ENCODE assay signal across 18 cellular contexts in the genomic region with DNA sequence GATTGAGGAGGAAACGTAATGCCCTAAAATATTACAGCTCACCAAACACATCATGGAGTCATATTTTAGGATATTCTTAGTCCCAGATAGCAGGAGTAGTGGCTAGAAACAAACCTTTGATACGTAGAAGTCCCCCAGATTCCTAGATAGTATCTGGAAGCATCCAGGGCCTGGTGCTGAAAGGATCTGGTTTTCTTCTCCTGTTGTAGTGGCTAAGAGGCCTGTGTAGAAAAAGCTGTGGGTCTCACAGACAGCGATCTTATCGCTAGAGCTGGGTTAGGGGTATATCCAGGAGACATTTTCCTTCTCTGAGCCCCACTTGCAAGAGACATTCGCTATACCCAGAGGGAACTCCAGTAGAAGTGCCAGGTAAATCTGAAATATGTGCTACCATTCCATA.
DNase-seq lines count a peak whose midpoint lies in the region; ATAC-seq, FAIRE-seq and TF ChIP-seq lines count a peak whose summit lies in the region.
"Had no signal": no experiment of that assay in that cellular context is flagged by ENCODE, and none has a peak within 500 bp of the region (broad histone marks: within the 10 kb centered on the region; RNA-seq: fewer than 3 reads in every experiment).

No MANE protein-coding gene starts in this region.

- H3K4me3 ChIP-seq in SK-N-SH (ENCODE audit: low read depth in 2 of 2, low read length in 1 of 2) (no peak overlapping the region), neuronal stem cell (ENCODE audit: low read length in 2 of 2) (no peak overlapping the region)
- H3K4me3 ChIP-seq: BLaER1 treated with 17β-estradiol and CSF1 and Interleukin-3, amounts not matched to agents 10 nM and 100 nM; Peyer's patch had no signal

- no peak overlapping the region for H2BK15ac ChIP-seq in neuronal stem cell (ENCODE audit: low read length)

- no peaks in the 10 kb centered on the region for H3K9me2 ChIP-seq in SK-N-SH

- H3K4me2 ChIP-seq in SK-N-SH (no peak overlapping the region), neuronal stem cell (ENCODE audit: insufficient read depth, low read length, poor library complexity, severe bottlenecking) (no peak overlapping the region)
- H3K4me2 ChIP-seq: BLaER1 treated with 17β-estradiol and CSF1 and Interleukin-3, amounts not matched to agents 10 nM and 100 nM had no signal

- no peak overlapping the region for H3K23ac ChIP-seq in neuronal stem cell (ENCODE audit: low read depth, low read length, poor library complexity)

- H3K9me3 ChIP-seq in SK-N-SH (no peaks in the 10 kb centered on the region), neuronal stem cell (replicated peaks in 1 of 2; ENCODE audit: control insufficient read depth in 2 of 2, insufficient read depth in 1 of 2, low read depth in 1 of 2, low read length in 2 of 2) (no peaks in the 10 kb centered on the region)
- H3K9me3 ChIP-seq: Peyer's patch had no signal

- H3K79me1 ChIP-seq in neuronal stem cell (ENCODE audit: low read depth, low read length): no peaks in the 10 kb centered on the region

- POLR2A ChIA-PET in SK-N-SH (lab: Yijun Ruan, JAX): no interaction called here

- H3F3A ChIP-seq in SK-N-SH (replicated peaks; ENCODE audit: insufficient read depth): peaks cover 5% of the 10 kb centered on the region

- 75% methylated on average over 5 of the region's 5 CpGs for WGBS in SK-N-SH (ENCODE audit: low lambda C conversion rate)
- WGBS in neuronal stem cell (ENCODE audit: extremely low coverage in 2 of 2, insufficient read length in 2 of 2, insufficient replicate concordance in 1 of 2), 2 donors: no CpG with 5 or more reads among the region's 5 CpGs

- TF ChIP-seq CTCF in SK-N-SH (IDR thresholded peaks at IDR 0.05): no peak

- H3K14ac ChIP-seq in neuronal stem cell (ENCODE audit: low read length): no peak overlapping the region

- peaks cover 65% of the 10 kb centered on the region for H3K79me2 ChIP-seq in SK-N-SH (ENCODE audit: insufficient read depth)

- H2AK5ac ChIP-seq in neuronal stem cell (ENCODE audit: low read depth, low read length): no peak overlapping the region

- no peak overlapping the region for H3K4ac ChIP-seq in neuronal stem cell (ENCODE audit: low read length)

- H4K91ac ChIP-seq in neuronal stem cell (ENCODE audit: low read depth, low read length, poor library complexity): no peak overlapping the region

- H3K18ac ChIP-seq in neuronal stem cell (ENCODE audit: low read length): peak overlapping the region; percentile 38

- no peak for FAIRE-seq in urothelium cell line (lab: Jason Lieb, UNC)

- H2BK120ac ChIP-seq in neuronal stem cell (ENCODE audit: low read depth, low read length): no peak overlapping the region

- TF ChIP-seq EP300 in SK-N-SH (IDR thresholded peaks at IDR 0.05; ENCODE audit: borderline replicate concordance in 1 of 2, low read depth in 1 of 2, low read length in 1 of 2): peak in 1 of 2 experiments; percentile 29; a peak in 1 of 4 replicates

- DNase-seq in Daoy (ENCODE audit: low read depth): peak; percentile 10
- DNase-seq in SK-N-SH: peak; percentile 8
- peak; percentile 85 for DNase-seq in islet precursor cell
- no peak for DNase-seq in neuronal stem cell (ENCODE audit: low spot score)
- DNase-seq in DMS79 treated with DMSO at 0.1 percent for 48 hours (lab: John Stamatoyannopoulos, UW): no peak
- DNase-seq in stimulated activated CD4-positive, alpha-beta T cell treated with anti-CD3 and anti-CD28 coated beads, Interleukin-1b, Interleukin-23, amount 100 ng/mL, for 48 hours: no peak
- DNase-seq in urothelium cell line (ENCODE audit: low spot score): no peak
- DNase-seq: Calu3; CD8-positive, alpha-beta T cell; DMS53; H9; Karpas-422; NCI-H1436; NCI-H510A; NK-92 treated with Interleukin-12 subunit alpha and Interleukin-12 subunit beta, amount 100 ng/mL, for 24 hours; Peyer's patch had no signal

- H3K4me1 ChIP-seq in SK-N-SH (ENCODE audit: control insufficient read depth in 1 of 2, insufficient read depth in 2 of 2, low read depth in 1 of 2, low read length in 1 of 2) (peaks cover 3 to 18% of the 10 kb centered on the region in 2 experiments; a peak in 3 of 4 replicates), neuronal stem cell (ENCODE audit: control insufficient read depth in 2 of 2, insufficient read depth in 1 of 2, low read depth in 1 of 2, low read length in 2 of 2) (peaks cover 0 to 1% of the 10 kb centered on the region in 2 donors)
- H3K4me1 ChIP-seq: Peyer's patch had no signal

- H3K27ac ChIP-seq in SK-N-SH (ENCODE audit: low read depth in 2 of 2, low read length in 1 of 2) (no peak overlapping the region), neuronal stem cell (replicated peaks; ENCODE audit: low read length) (no peak overlapping the region)
- H3K27ac ChIP-seq: BLaER1 treated with 17β-estradiol and CSF1 and Interleukin-3, amounts not matched to agents 10 nM and 100 nM; Peyer's patch had no signal

- H2AFZ ChIP-seq in SK-N-SH (ENCODE audit: low read depth) (no peak overlapping the region), neuronal stem cell (ENCODE audit: low read length) (no peak overlapping the region)

- no peak overlapping the region for H2BK5ac ChIP-seq in neuronal stem cell (ENCODE audit: low read length)

- H2BK12ac ChIP-seq in neuronal stem cell (ENCODE audit: low read length): no peak overlapping the region

- no peak for TF ChIP-seq RAD21 in SK-N-SH (IDR thresholded peaks at IDR 0.05; ENCODE audit: low read length)

- H3K27me3 ChIP-seq in SK-N-SH (ENCODE audit: insufficient read depth) (no peaks in the 10 kb centered on the region), neuronal stem cell (ENCODE audit: control insufficient read depth in 3 of 3, insufficient read depth in 3 of 3, low read depth in 1 of 3, low read length in 3 of 3) (no peaks in the 10 kb centered on the region)
- H3K27me3 ChIP-seq: BLaER1 treated with 17β-estradiol and CSF1 and Interleukin-3, amounts not matched to agents 10 nM and 100 nM; Peyer's patch had no signal

- H4K20me1 ChIP-seq in SK-N-SH (ENCODE audit: insufficient read depth): no peaks in the 10 kb centered on the region

- H3K9ac ChIP-seq in SK-N-SH: no peak overlapping the region
- H3K9ac ChIP-seq in neuronal stem cell (ENCODE audit: low read depth, low read length, poor library complexity): no peak overlapping the region
- H3K9ac ChIP-seq: BLaER1 treated with 17β-estradiol and CSF1 and Interleukin-3, amounts not matched to agents 10 nM and 100 nM had no signal

- H3K36me3 ChIP-seq in SK-N-SH (replicated peaks in 1 of 2; ENCODE audit: control insufficient read depth in 1 of 2, insufficient read depth in 2 of 2, low read length in 1 of 2): peaks cover 0 to 4% of the 10 kb centered on the region in 2 experiments
- H3K36me3 ChIP-seq in neuronal stem cell (replicated peaks in 1 of 2; ENCODE audit: control insufficient read depth in 2 of 2, insufficient read depth in 2 of 2, low read length in 2 of 2): no peaks in the 10 kb centered on the region
- H3K36me3 ChIP-seq: Peyer's patch had no signal

- no peak for ATAC-seq in HG03045 (IDR thresholded peaks at IDR 0.05; ENCODE audit: unreplicated experiment)
- ATAC-seq: CD8-positive, alpha-beta T cell had no signal

- no peak overlapping the region for H4K8ac ChIP-seq in neuronal stem cell (ENCODE audit: low read depth, low read length)

- CTCF ChIA-PET in SK-N-SH (lab: Yijun Ruan, JAX): no interaction called here

TF ChIP-seq in SK-N-SH, 30 proteins besides CTCF, POLR2A, EP300 and RAD21:
- TF ChIP-seq, protein P1, sequence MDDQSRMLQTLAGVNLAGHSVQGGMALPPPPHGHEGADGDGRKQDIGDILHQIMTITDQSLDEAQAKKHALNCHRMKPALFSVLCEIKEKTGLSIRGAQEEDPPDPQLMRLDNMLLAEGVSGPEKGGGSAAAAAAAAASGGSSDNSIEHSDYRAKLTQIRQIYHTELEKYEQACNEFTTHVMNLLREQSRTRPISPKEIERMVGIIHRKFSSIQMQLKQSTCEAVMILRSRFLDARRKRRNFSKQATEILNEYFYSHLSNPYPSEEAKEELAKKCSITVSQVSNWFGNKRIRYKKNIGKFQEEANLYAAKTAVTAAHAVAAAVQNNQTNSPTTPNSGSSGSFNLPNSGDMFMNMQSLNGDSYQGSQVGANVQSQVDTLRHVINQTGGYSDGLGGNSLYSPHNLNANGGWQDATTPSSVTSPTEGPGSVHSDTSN (IDR thresholded peaks at IDR 0.05): peak; percentile 54; the same call in 1 of the 2 replicates
- TF ChIP-seq, protein P2, sequence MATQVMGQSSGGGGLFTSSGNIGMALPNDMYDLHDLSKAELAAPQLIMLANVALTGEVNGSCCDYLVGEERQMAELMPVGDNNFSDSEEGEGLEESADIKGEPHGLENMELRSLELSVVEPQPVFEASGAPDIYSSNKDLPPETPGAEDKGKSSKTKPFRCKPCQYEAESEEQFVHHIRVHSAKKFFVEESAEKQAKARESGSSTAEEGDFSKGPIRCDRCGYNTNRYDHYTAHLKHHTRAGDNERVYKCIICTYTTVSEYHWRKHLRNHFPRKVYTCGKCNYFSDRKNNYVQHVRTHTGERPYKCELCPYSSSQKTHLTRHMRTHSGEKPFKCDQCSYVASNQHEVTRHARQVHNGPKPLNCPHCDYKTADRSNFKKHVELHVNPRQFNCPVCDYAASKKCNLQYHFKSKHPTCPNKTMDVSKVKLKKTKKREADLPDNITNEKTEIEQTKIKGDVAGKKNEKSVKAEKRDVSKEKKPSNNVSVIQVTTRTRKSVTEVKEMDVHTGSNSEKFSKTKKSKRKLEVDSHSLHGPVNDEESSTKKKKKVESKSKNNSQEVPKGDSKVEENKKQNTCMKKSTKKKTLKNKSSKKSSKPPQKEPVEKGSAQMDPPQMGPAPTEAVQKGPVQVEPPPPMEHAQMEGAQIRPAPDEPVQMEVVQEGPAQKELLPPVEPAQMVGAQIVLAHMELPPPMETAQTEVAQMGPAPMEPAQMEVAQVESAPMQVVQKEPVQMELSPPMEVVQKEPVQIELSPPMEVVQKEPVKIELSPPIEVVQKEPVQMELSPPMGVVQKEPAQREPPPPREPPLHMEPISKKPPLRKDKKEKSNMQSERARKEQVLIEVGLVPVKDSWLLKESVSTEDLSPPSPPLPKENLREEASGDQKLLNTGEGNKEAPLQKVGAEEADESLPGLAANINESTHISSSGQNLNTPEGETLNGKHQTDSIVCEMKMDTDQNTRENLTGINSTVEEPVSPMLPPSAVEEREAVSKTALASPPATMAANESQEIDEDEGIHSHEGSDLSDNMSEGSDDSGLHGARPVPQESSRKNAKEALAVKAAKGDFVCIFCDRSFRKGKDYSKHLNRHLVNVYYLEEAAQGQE (IDR thresholded peaks at IDR 0.05; ENCODE audit: low read depth, low read length): 0 out of 2 replicates have a peak, but pooled peaks have one; percentile 33
- TF ChIP-seq TCF12 (IDR thresholded peaks at IDR 0.05): peak; percentile 75
- TF ChIP-seq GATA2 (CRISPR knock-in tag; IDR thresholded peaks at IDR 0.05): peak; percentile 67
- no peak for TF ChIP-seq TAF1 (IDR thresholded peaks at IDR 0.05; ENCODE audit: borderline replicate concordance, low read depth, low read length)

Comparison
In these comparisons a context has a peak if more than half of its experiments do, and no peak if none do; other contexts are left out.
1. DNase-seq: peak in Daoy (single experiment), SK-N-SH (single experiment) and islet precursor cell (single experiment); none in neuronal stem cell (single experiment), DMS79 treated with DMSO at 0.1 percent for 48 hours (single experiment), stimulated activated CD4-positive, alpha-beta T cell treated with anti-CD3 and anti-CD28 coated beads, Interleukin-1b, Interleukin-23, amount 100 ng/mL, for 48 hours (single experiment) and urothelium cell line (single experiment).